Comparison of ENCODE assay signal across 18 cellular contexts in the genomic region with DNA sequence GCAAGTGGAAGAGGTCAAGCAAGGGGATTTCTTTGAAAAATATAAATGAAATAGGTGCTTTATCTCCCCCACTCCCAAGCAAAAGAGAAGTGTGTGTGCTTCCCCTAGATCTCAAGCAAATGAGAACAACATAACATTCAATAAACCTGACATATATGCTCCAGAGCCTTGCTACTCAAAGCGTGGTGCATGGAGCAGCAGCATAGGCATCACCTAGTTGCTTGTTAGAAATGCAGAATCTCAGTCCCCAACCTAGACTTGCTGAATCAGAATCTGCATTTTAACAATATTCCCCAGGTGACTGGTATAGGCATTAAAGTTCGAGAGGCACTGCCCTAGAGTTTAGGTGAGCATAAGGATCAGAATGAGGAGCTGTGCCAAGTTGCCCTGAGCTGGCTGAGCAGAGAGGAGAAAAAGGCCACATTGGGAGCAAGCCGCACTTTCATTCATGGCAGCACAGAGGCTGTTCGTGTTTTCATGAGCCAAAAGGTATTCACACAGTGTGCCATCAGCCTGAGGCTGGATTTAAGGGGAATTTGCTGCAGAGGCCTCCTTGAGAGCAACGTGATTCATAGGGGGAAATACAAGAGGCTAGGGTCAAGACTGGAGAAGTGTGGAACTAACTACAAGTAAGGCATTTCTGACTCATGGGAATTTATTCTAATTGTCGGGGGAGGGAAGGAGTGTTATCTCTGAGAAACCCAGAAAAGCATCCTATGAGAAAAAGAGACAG. TPM values are rescaled to one million over a fixed set of nuclear protein-coding genes. Genes with fewer than 3 reads are reported as not detected.
DNase-seq lines count a peak whose midpoint lies in the region; ATAC-seq, FAIRE-seq and TF ChIP-seq lines count a peak whose summit lies in the region.
"Had no signal": no experiment of that assay in that cellular context is flagged by ENCODE, and none has a peak within 500 bp of the region (broad histone marks: within the 10 kb centered on the region; RNA-seq: fewer than 3 reads in every experiment).

No MANE protein-coding gene starts in this region.

- no peak for FAIRE-seq in HepG2 (lab: Jason Lieb, UNC)
- FAIRE-seq: A204.1, GM12878 had no signal

- H4K20me1 ChIP-seq in smooth muscle cell (ENCODE audit: low read depth) (no peaks in the 10 kb centered on the region), HepG2 (ENCODE audit: insufficient read depth, low read length) (no peaks in the 10 kb centered on the region)

- H3K27me3 Mint-ChIP-seq in activated naive CD8-positive, alpha-beta T cell treated with anti-CD3 and anti-CD28 coated beads, Interleukin-2, amount 50 U/mL, for 24 hours, result peaks cover under 1% of the 10 kb centered on the region
- H3K27me3 Mint-ChIP-seq in activated naive CD8-positive, alpha-beta T cell treated with anti-CD3 and anti-CD28 coated beads for 36 hours, result peaks cover 11% of the 10 kb centered on the region
- H3K27me3 Mint-ChIP-seq: activated CD4-positive, alpha-beta memory T cell treated with anti-CD3 and anti-CD28 coated beads for 36 hours had no signal

- H3K27ac Mint-ChIP-seq in activated naive CD8-positive, alpha-beta T cell treated with anti-CD3 and anti-CD28 coated beads, Interleukin-2, amount 50 U/mL, for 24 hours, result peak overlapping the region; percentile 7
- H3K27ac Mint-ChIP-seq in activated naive CD8-positive, alpha-beta T cell treated with anti-CD3 and anti-CD28 coated beads for 36 hours, result no peak overlapping the region
- H3K27ac Mint-ChIP-seq: activated CD4-positive, alpha-beta memory T cell treated with anti-CD3 and anti-CD28 coated beads for 36 hours; CD4-positive, alpha-beta memory T cell; nephron progenitor cell had no signal

- no peak for DNase-seq in activated naive CD8-positive, alpha-beta T cell treated with anti-CD3 and anti-CD28 coated beads, Interleukin-2, amount 50 U/mL, for 24 hours
- no peak for DNase-seq in activated naive CD8-positive, alpha-beta T cell treated with anti-CD3 and anti-CD28 coated beads for 36 hours
- no peak for DNase-seq in RWPE2 (ENCODE audit: low spot score)
- peak; percentile 50 for DNase-seq in fibroblast of pulmonary artery (ENCODE audit: low read depth)
- no peak for DNase-seq in smooth muscle cell (lab: John Stamatoyannopoulos, UW; ENCODE audit: unreplicated experiment)
- no peak for DNase-seq in effector CD8-positive, alpha-beta T cell (lab: John Stamatoyannopoulos, UW)
- no peak for DNase-seq in HepG2 (ENCODE audit: low spot score)
- DNase-seq: activated CD4-positive, alpha-beta memory T cell treated with anti-CD3 and anti-CD28 coated beads for 36 hours; anterior cingulate cortex; CD4-positive, alpha-beta memory T cell; nephron progenitor cell; SJCRH30; T-helper 9 cell had no signal

- POLR2A ChIA-PET in HepG2 (lab: Yijun Ruan, JAX), result no interaction called here

- H3K9ac ChIP-seq in smooth muscle cell (ENCODE audit: low read depth) (no peak overlapping the region), HepG2 (ENCODE audit: insufficient read depth, low read depth, low read length) (no peak overlapping the region)

- peaks cover 21% of the 10 kb centered on the region for H3K4me1 Mint-ChIP-seq in activated naive CD8-positive, alpha-beta T cell treated with anti-CD3 and anti-CD28 coated beads, Interleukin-2, amount 50 U/mL, for 24 hours
- peaks cover 4% of the 10 kb centered on the region for H3K4me1 Mint-ChIP-seq in activated naive CD8-positive, alpha-beta T cell treated with anti-CD3 and anti-CD28 coated beads for 36 hours
- H3K4me1 Mint-ChIP-seq: CD4-positive, alpha-beta memory T cell had no signal

- TF ChIP-seq CTCF in RWPE2 (IDR thresholded peaks at IDR 0.05; ENCODE audit: poor library complexity, severe bottlenecking) (no peak), fibroblast of pulmonary artery (IDR thresholded peaks at IDR 0.05; ENCODE audit: low read length, missing control alignments) (no peak), smooth muscle cell (IDR thresholded peaks at IDR 0.05; ENCODE audit: borderline replicate concordance, insufficient read depth, poor library complexity, severe bottlenecking) (no peak), HepG2 (CRISPR knock-in tag; IDR thresholded peaks at IDR 0.05) (no peak)

- no peak overlapping the region for H3K4me3 Mint-ChIP-seq in activated naive CD8-positive, alpha-beta T cell treated with anti-CD3 and anti-CD28 coated beads, Interleukin-2, amount 50 U/mL, for 24 hours
- H3K4me3 Mint-ChIP-seq in activated naive CD8-positive, alpha-beta T cell treated with anti-CD3 and anti-CD28 coated beads for 36 hours, result no peak overlapping the region
- H3K4me3 Mint-ChIP-seq: activated CD4-positive, alpha-beta memory T cell treated with anti-CD3 and anti-CD28 coated beads for 36 hours; CD4-positive, alpha-beta memory T cell; nephron progenitor cell had no signal

- H3K9me3 ChIP-seq in RWPE2 (ENCODE audit: severe bottlenecking) (no peaks in the 10 kb centered on the region), smooth muscle cell (replicated peaks; ENCODE audit: low read depth) (no peaks in the 10 kb centered on the region), HepG2 (ENCODE audit: low read length) (no peaks in the 10 kb centered on the region)
- H3K9me3 ChIP-seq: right atrium auricular region, SJCRH30 had no signal

- H2AFZ ChIP-seq in smooth muscle cell (ENCODE audit: low read depth), result no peak overlapping the region
- H2AFZ ChIP-seq in HepG2 (ENCODE audit: low read length), result no peak overlapping the region

- H3K4me2 ChIP-seq in smooth muscle cell (peak overlapping the region; percentile 65), HepG2 (ENCODE audit: low read depth, low read length) (no peak overlapping the region)

- TF ChIP-seq RAD21 in HepG2 (CRISPR knock-in tag; IDR thresholded peaks at IDR 0.05), result no peak

- H3K79me2 ChIP-seq in smooth muscle cell (ENCODE audit: low read depth), result no peaks in the 10 kb centered on the region
- H3K79me2 ChIP-seq in HepG2 (ENCODE audit: insufficient read depth, low read length), result no peaks in the 10 kb centered on the region

- BruUV-seq in HepG2 (replicated peaks; lab: Mats Ljungman, UMichigan), result no TSS peak

- peaks cover 11% of the 10 kb centered on the region for H3K9me3 Mint-ChIP-seq in activated naive CD8-positive, alpha-beta T cell treated with anti-CD3 and anti-CD28 coated beads, Interleukin-2, amount 50 U/mL, for 24 hours
- H3K9me3 Mint-ChIP-seq in activated naive CD8-positive, alpha-beta T cell treated with anti-CD3 and anti-CD28 coated beads for 36 hours, result peaks cover 3% of the 10 kb centered on the region

- in situ Hi-C loops in HepG2 (cut with HindIII; ENCODE audit: extremely low pct_ligation_motif_present, low pct_unique_long_range_greater_than_20kb), result no loop called here

- peaks cover 1% of the 10 kb centered on the region for H3K36me3 Mint-ChIP-seq in activated naive CD8-positive, alpha-beta T cell treated with anti-CD3 and anti-CD28 coated beads, Interleukin-2, amount 50 U/mL, for 24 hours (ENCODE audit: low read depth)
- no peaks in the 10 kb centered on the region for H3K36me3 Mint-ChIP-seq in activated naive CD8-positive, alpha-beta T cell treated with anti-CD3 and anti-CD28 coated beads for 36 hours
- H3K36me3 Mint-ChIP-seq: activated CD4-positive, alpha-beta memory T cell treated with anti-CD3 and anti-CD28 coated beads for 36 hours had no signal

- ATAC-seq in activated naive CD8-positive, alpha-beta T cell treated with anti-CD3 and anti-CD28 coated beads, Interleukin-2, amount 50 U/mL, for 24 hours, result peak; percentile 89
- ATAC-seq in RWPE2 (ENCODE audit: low read depth) (peak; percentile 86), GM21529 (IDR thresholded peaks at IDR 0.05; ENCODE audit: unreplicated experiment) (no peak), HepG2 (no peak)
- ATAC-seq: GM12878 had no signal

- no peak overlapping the region for H3K27ac ChIP-seq in RWPE2 (ENCODE audit: poor library complexity, severe bottlenecking)
- peak overlapping the region; percentile 46 for H3K27ac ChIP-seq in smooth muscle cell (ENCODE audit: low read depth)
- H3K27ac ChIP-seq in HepG2 (ENCODE audit: extremely low read length, insufficient read depth, low read length), result no peak overlapping the region
- H3K27ac ChIP-seq: coronary artery, right atrium auricular region, SJCRH30 had no signal

- WGBS in smooth muscle cell (ENCODE audit: low lambda C conversion rate), result 41% methylated on average over 6 of the region's 6 CpGs
- 9% methylated on average over 6 of the region's 6 CpGs for WGBS in HepG2 (ENCODE audit: low lambda C conversion rate)

- intact Hi-C loops in HepG2 (cut with micrococcal nuclease; ENCODE audit: unreplicated experiment), result no loop called here

- H3K4me3 ChIP-seq in RWPE2 (ENCODE audit: severe bottlenecking), result no peak overlapping the region
- no peak overlapping the region for H3K4me3 ChIP-seq in fibroblast of pulmonary artery (replicated peaks; ENCODE audit: low read depth, low read length)
- no peak overlapping the region for H3K4me3 ChIP-seq in smooth muscle cell
- H3K4me3 ChIP-seq in HepG2 (replicated peaks in 1 of 3; ENCODE audit: insufficient read depth in 1 of 3, low read depth in 2 of 3, low read length in 3 of 3), result no peak overlapping the region
- H3K4me3 ChIP-seq: coronary artery, GM12878, right atrium auricular region, SJCRH30 had no signal

- H3K36me3 ChIP-seq in RWPE2 (ENCODE audit: low read depth), result no peaks in the 10 kb centered on the region
- H3K36me3 ChIP-seq in smooth muscle cell (ENCODE audit: low read depth), result no peaks in the 10 kb centered on the region
- no peaks in the 10 kb centered on the region for H3K36me3 ChIP-seq in HepG2 (replicated peaks in 1 of 2; ENCODE audit: control insufficient read depth in 1 of 2, insufficient read depth in 2 of 2, low read length in 2 of 2)
- H3K36me3 ChIP-seq: right atrium auricular region, SJCRH30 had no signal

- no peak for TF ChIP-seq POLR2A in HepG2 (IDR thresholded peaks at IDR 0.05; ENCODE audit: insufficient read depth in 1 of 2, low read depth in 2 of 2, low read length in 2 of 2)

- TF ChIP-seq EP300 in HepG2 (IDR thresholded peaks at IDR 0.05; ENCODE audit: low read depth in 2 of 2, low read length in 2 of 2), result no peak
- no peak for TF ChIP-seq EP300 in HepG2 (CRISPR knock-in tag; IDR thresholded peaks at IDR 0.05; ENCODE audit: borderline replicate concordance)

- H3K4me1 ChIP-seq in RWPE2 (ENCODE audit: insufficient read depth, poor library complexity, severe bottlenecking) (peaks cover 5% of the 10 kb centered on the region), smooth muscle cell (ENCODE audit: low read depth) (no peaks in the 10 kb centered on the region), HepG2 (ENCODE audit: insufficient read depth, low read length) (no peaks in the 10 kb centered on the region)
- H3K4me1 ChIP-seq: right atrium auricular region, SJCRH30 had no signal

- peaks cover 5% of the 10 kb centered on the region for H3F3A ChIP-seq in smooth muscle cell (ENCODE audit: low read depth)

- H3K27me3 ChIP-seq in RWPE2 (ENCODE audit: insufficient read depth, poor library complexity, severe bottlenecking) (no peaks in the 10 kb centered on the region), smooth muscle cell (ENCODE audit: low read depth) (peaks cover 8% of the 10 kb centered on the region), HepG2 (ENCODE audit: control insufficient read depth in 1 of 2, insufficient read depth in 2 of 2, low read length in 2 of 2) (peaks cover 0 to 10% of the 10 kb centered on the region in 2 experiments; a peak in 2 of 5 replicates)
- H3K27me3 ChIP-seq: right atrium auricular region, SJCRH30 had no signal

- CTCF ChIA-PET in HepG2 (lab: Yijun Ruan, JAX; ENCODE audit: low intra/inter-chr PET ratio, low total read pairs), result no interaction called here

RNA-seq across cellular contexts. Expression of a gene that starts 14.3 kb away (rescaled TPM):
- 1 to 10 TPM; 1.1 to 1.4 TPM for total RNA-seq in activated naive CD8-positive, alpha-beta T cell treated with anti-CD3 and anti-CD28 coated beads for 36 hours
- total RNA-seq in smooth muscle cell (0.94 and 2.1 TPM in 2 replicates), HepG2 (2016; rRNA removed; fragmentation: Illumina TruSeq; extraction: Trizol) (not detected in 2 replicates)
- polyA plus RNA-seq in smooth muscle cell (0.60 and 0.78 TPM in 2 replicates), HepG2 (2011; rRNA removed) (not detected in 2 replicates)
- total RNA-seq in HepG2 (2016; cell fraction: cytosol; rRNA removed; fragmentation: Illumina TruSeq; extraction: Trizol; ENCODE audit: low read depth), result not detected in 2 replicates
- not detected in 2 replicates for total RNA-seq in HepG2 (2016; cell fraction: insoluble cytoplasmic fraction; rRNA removed; fragmentation: Illumina TruSeq; extraction: Trizol)
- not detected in 2 replicates for total RNA-seq in HepG2 (2016; cell fraction: membrane; rRNA removed; fragmentation: Illumina TruSeq; extraction: Trizol)
- total RNA-seq in HepG2 (2016; cell fraction: nucleus; rRNA removed; fragmentation: Illumina TruSeq; extraction: Trizol), result not detected in 2 replicates
- polyA plus RNA-seq in HepG2 (2011; cell fraction: cytosol; rRNA removed), result not detected in 2 replicates
- not detected in 2 replicates for polyA plus RNA-seq in HepG2 (2011; cell fraction: nucleus; rRNA removed)
- not detected in 2 replicates for polyA plus RNA-seq in HepG2 (2012)
- polyA plus RNA-seq in HepG2 (2016; cell fraction: cytosol; fragmentation: Illumina TruSeq; extraction: Trizol; ENCODE audit: low read depth), result not detected in 2 replicates
- not detected in 2 replicates for polyA plus RNA-seq in HepG2 (2016; cell fraction: insoluble cytoplasmic fraction; fragmentation: Illumina TruSeq; extraction: Trizol; ENCODE audit: low read depth)
- polyA plus RNA-seq in HepG2 (2016; cell fraction: membrane; fragmentation: Illumina TruSeq; extraction: Trizol; ENCODE audit: low read depth), result not detected in 2 replicates
- polyA plus RNA-seq in HepG2 (2016; cell fraction: nucleus; fragmentation: Illumina TruSeq; extraction: Trizol; ENCODE audit: insufficient read depth, low read depth), result not detected in 2 replicates
- polyA minus RNA-seq in HepG2 (2011; rRNA and poly(A)+ RNA removed; ENCODE audit: low replicate concordance), result not detected in 2 replicates
- polyA minus RNA-seq in HepG2 (2011; cell fraction: cytosol; rRNA and poly(A)+ RNA removed), result not detected in 2 replicates
- not detected in 2 replicates for polyA minus RNA-seq in HepG2 (2011; cell fraction: nucleus; rRNA and poly(A)+ RNA removed)

Comparison
In these comparisons a context has a peak if more than half of its experiments do, and no peak if none do; other contexts are left out.
1. ATAC-seq: peak in activated naive CD8-positive, alpha-beta T cell treated with anti-CD3 and anti-CD28 coated beads, Interleukin-2, amount 50 U/mL, for 24 hours (single experiment) and RWPE2 (single experiment); none in GM21529 (single experiment) and HepG2 (single experiment).